Comparison of ENCODE assay signal across 16 cellular contexts in genomic region chr2:88667219-88667618, GRCh38. TPM values are rescaled to one million over a fixed set of nuclear protein-coding genes. Genes with fewer than 3 reads are reported as not detected.
A peak's percentile ranks its signal among the peaks of the same experiment; 100 is the strongest.
DNase-seq lines count a peak whose midpoint lies in the region; ATAC-seq and TF ChIP-seq lines count a peak whose summit lies in the region.
"Had no signal": no experiment of that assay in that cellular context is flagged by ENCODE, and none has a peak within 500 bp of the region (broad histone marks: within the 10 kb centered on the region; RNA-seq: fewer than 3 reads in every experiment).

No MANE protein-coding gene starts in this region.

- H3K9me3 ChIP-seq in HCT116 (ENCODE audit: control insufficient read depth in 1 of 2, insufficient read depth in 1 of 2, low read depth in 1 of 2, low read length in 2 of 2), result no peaks in the 10 kb centered on the region
- H3K9me3 ChIP-seq in OCI-LY1 (ENCODE audit: low read length), result no peaks in the 10 kb centered on the region
- H3K9me3 ChIP-seq: BLaER1 had no signal

- H3K4me1 ChIP-seq in HCT116 (ENCODE audit: control insufficient read depth in 1 of 2, insufficient read depth in 2 of 2, low read length in 2 of 2), result peaks cover 9 to 11% of the 10 kb centered on the region in 2 experiments
- H3K4me1 ChIP-seq in OCI-LY1 (ENCODE audit: insufficient read depth, low read length, severe bottlenecking), result no peaks in the 10 kb centered on the region
- H3K4me1 ChIP-seq: BLaER1 had no signal

- RAD21 ChIA-PET in HCT116 (lab: Charles Lee; ENCODE audit: low non-redundant PET in 1 of 2, low total read pairs in 2 of 2, uncharacterized antibody in 2 of 2, unreplicated experiment in 2 of 2), result no interaction called here

- no peaks in the 10 kb centered on the region for H4K20me1 ChIP-seq in HCT116 (ENCODE audit: insufficient read depth)
- H4K20me1 ChIP-seq in OCI-LY1 (ENCODE audit: insufficient read depth, low read length), result no peaks in the 10 kb centered on the region
- H4K20me1 ChIP-seq: BLaER1 had no signal

- DNase-seq in HCT116 (ENCODE audit: low read depth, low spot score), result no peak
- DNase-seq in central memory CD8-positive, alpha-beta T cell (ENCODE audit: low spot score in 2 of 2), result no peak
- DNase-seq in activated T-cell treated with anti-CD3 and anti-CD28 coated beads, Interleukin-2, amount 50 U/mL, for 4 hours, result no peak
- DNase-seq in anterior cingulate cortex (lab: John Stamatoyannopoulos, UW), result no peak
- no peak for DNase-seq in DMS 273 (lab: John Stamatoyannopoulos, UW; ENCODE audit: unreplicated experiment)
- DNase-seq: CD8-positive, alpha-beta memory T cell; DMS 273 treated with DMSO at 0.1 percent for 48 hours; H7; MV-4-11; NCI-H1417 treated with DMSO at 0.1 percent for 48 hours; NCI-H510A treated with DMSO at 0.1 percent for 48 hours; T-cell had no signal

- H3K4me1 Mint-ChIP-seq in central memory CD8-positive, alpha-beta T cell, result peaks cover 5% of the 10 kb centered on the region
- H3K4me1 Mint-ChIP-seq in activated T-cell treated with anti-CD3 and anti-CD28 coated beads, Interleukin-2, amount 50 U/mL, for 4 hours (ENCODE audit: low read depth), result peaks cover 3% of the 10 kb centered on the region
- H3K4me1 Mint-ChIP-seq: CD8-positive, alpha-beta memory T cell had no signal

- no peaks in the 10 kb centered on the region for H3F3A ChIP-seq in OCI-LY1 (ENCODE audit: insufficient read depth, low read length)

- H3K36me3 ChIP-seq in HCT116 (ENCODE audit: control insufficient read depth in 1 of 2, insufficient read depth in 2 of 2, low read length in 2 of 2), result no peaks in the 10 kb centered on the region
- H3K36me3 ChIP-seq in OCI-LY1 (ENCODE audit: insufficient read depth, low read length), result no peaks in the 10 kb centered on the region
- H3K36me3 ChIP-seq: BLaER1 had no signal

- no peak for TF ChIP-seq RAD21 in HCT116 (IDR thresholded peaks at IDR 0.05; ENCODE audit: low read depth)

- POLR2A ChIA-PET in HCT116 (lab: Charles Lee), result no interaction called here

- intact Hi-C loops in HCT116 (cut with micrococcal nuclease), result no loop called here

- no peaks in the 10 kb centered on the region for H3K27me3 Mint-ChIP-seq in central memory CD8-positive, alpha-beta T cell
- no peaks in the 10 kb centered on the region for H3K27me3 Mint-ChIP-seq in activated T-cell treated with anti-CD3 and anti-CD28 coated beads, Interleukin-2, amount 50 U/mL, for 4 hours (ENCODE audit: low read depth)
- H3K27me3 Mint-ChIP-seq: T-cell had no signal

- H3K79me2 ChIP-seq in HCT116 (ENCODE audit: insufficient read depth, low read length), result no peaks in the 10 kb centered on the region
- no peaks in the 10 kb centered on the region for H3K79me2 ChIP-seq in OCI-LY1 (ENCODE audit: insufficient read depth, low read length)

- H3K9me2 ChIP-seq in HCT116 (ENCODE audit: insufficient read depth), result no peaks in the 10 kb centered on the region
- no peaks in the 10 kb centered on the region for H3K9me2 ChIP-seq in OCI-LY1 (ENCODE audit: low read depth, low read length)

- CTCF ChIA-PET in HCT116 (lab: Charles Lee), result interaction anchor here (1.1 kb wide), 1 partner anchor 76 kb away, joined by 4 read pairs; no protein-coding TSS in a partner anchor

- 0 out of 6 replicates have a peak, but pooled peaks of 1 of the 3 experiments have one; percentile 6 for TF ChIP-seq CTCF in HCT116 (IDR thresholded peaks at IDR 0.05 in 2 of 3, conservative IDR thresholded peaks at IDR 0.05 in 1 of 3; ENCODE audit: borderline replicate concordance in 1 of 3, insufficient read depth in 1 of 3, low read depth in 2 of 3, low read length in 2 of 3)
- TF ChIP-seq CTCF in OCI-LY1 (IDR thresholded peaks at IDR 0.05; ENCODE audit: low read length), result peak; percentile 43

- H3K36me3 Mint-ChIP-seq in central memory CD8-positive, alpha-beta T cell (ENCODE audit: insufficient read depth), result no peaks in the 10 kb centered on the region
- H3K36me3 Mint-ChIP-seq in activated T-cell treated with anti-CD3 and anti-CD28 coated beads, Interleukin-2, amount 50 U/mL, for 4 hours (ENCODE audit: insufficient read depth), result no peaks in the 10 kb centered on the region
- H3K36me3 Mint-ChIP-seq: CD8-positive, alpha-beta memory T cell; T-cell had no signal

- peak overlapping the region; percentile 35 for H3K27ac Mint-ChIP-seq in central memory CD8-positive, alpha-beta T cell (ENCODE audit: low read depth)
- H3K27ac Mint-ChIP-seq: T-cell had no signal

- no peaks in the 10 kb centered on the region for H3K27me3 ChIP-seq in HCT116 (ENCODE audit: insufficient read depth, low read length)
- H3K27me3 ChIP-seq in OCI-LY1 (ENCODE audit: insufficient read depth, low read length), result no peaks in the 10 kb centered on the region; the same call in 1 of the 2 replicates
- H3K27me3 ChIP-seq: BLaER1 had no signal

- H3K9ac ChIP-seq in HCT116 (ENCODE audit: low read length) (no peak overlapping the region), OCI-LY1 (ENCODE audit: low read length) (no peak overlapping the region)
- H3K9ac ChIP-seq: BLaER1 had no signal

- H2AFZ ChIP-seq in HCT116 (ENCODE audit: low read depth, low read length, poor library complexity, severe bottlenecking), result no peak overlapping the region
- H2AFZ ChIP-seq in OCI-LY1 (ENCODE audit: low read length), result no peak overlapping the region

- peak overlapping the region; percentile 45; the same call in 1 of the 2 replicates for H3K4me2 ChIP-seq in HCT116 (ENCODE audit: low read length)
- no peak overlapping the region for H3K4me2 ChIP-seq in OCI-LY1 (ENCODE audit: low read length)
- H3K4me2 ChIP-seq: BLaER1 had no signal

- H3K4me3 ChIP-seq in HCT116 (replicated peaks in 1 of 2; ENCODE audit: low read depth in 1 of 2, low read length in 2 of 2), result no peak overlapping the region
- no peak overlapping the region for H3K4me3 ChIP-seq in OCI-LY1 (ENCODE audit: low read depth, low read length, poor library complexity, severe bottlenecking)
- H3K4me3 ChIP-seq: BLaER1 had no signal

- H3K9me3 Mint-ChIP-seq in central memory CD8-positive, alpha-beta T cell, result no peaks in the 10 kb centered on the region
- H3K9me3 Mint-ChIP-seq in activated T-cell treated with anti-CD3 and anti-CD28 coated beads, Interleukin-2, amount 50 U/mL, for 4 hours, result no peaks in the 10 kb centered on the region
- H3K9me3 Mint-ChIP-seq: CD8-positive, alpha-beta memory T cell; T-cell had no signal

- ATAC-seq in HCT116 (no peak), HG03565 (IDR thresholded peaks at IDR 0.05; ENCODE audit: unreplicated experiment) (no peak)
- no peak for ATAC-seq in central memory CD8-positive, alpha-beta T cell (replicated peaks; ENCODE audit: extremely low read depth, poor library complexity, severe bottlenecking)
- ATAC-seq in activated T-cell treated with anti-CD3 and anti-CD28 coated beads, Interleukin-2, amount 50 U/mL, for 4 hours, result no peak
- ATAC-seq: PC-3, T-cell had no signal

- H3K4me3 Mint-ChIP-seq in central memory CD8-positive, alpha-beta T cell, result no peak overlapping the region
- no peak overlapping the region for H3K4me3 Mint-ChIP-seq in activated T-cell treated with anti-CD3 and anti-CD28 coated beads, Interleukin-2, amount 50 U/mL, for 4 hours
- H3K4me3 Mint-ChIP-seq: CD8-positive, alpha-beta memory T cell; T-cell had no signal

- no peak for TF ChIP-seq POLR2A in HCT116 (IDR thresholded peaks at IDR 0.05; ENCODE audit: borderline replicate concordance, extremely low read depth, insufficient read depth, insufficient read length)

- H3K27ac ChIP-seq in HCT116 (ENCODE audit: low read depth, low read length) (no peak overlapping the region), OCI-LY1 (ENCODE audit: low read depth, low read length, poor library complexity, severe bottlenecking) (no peak overlapping the region)
- H3K27ac ChIP-seq: BLaER1 had no signal

- no TSS peak for BruUV-seq in HCT116 (replicated peaks; lab: Mats Ljungman, UMichigan)

TF ChIP-seq in HCT116, 20 proteins besides CTCF, POLR2A, EP300 and RAD21:
- TF ChIP-seq FOSL1 (IDR thresholded peaks at IDR 0.05; ENCODE audit: low read depth), result no peak
- TF ChIP-seq ATF3 (IDR thresholded peaks at IDR 0.05), result no peak
- TF ChIP-seq ZBTB33 (IDR thresholded peaks at IDR 0.05; ENCODE audit: extremely low read depth, insufficient replicate concordance, low read length), result no peak
- TF ChIP-seq CBX3 (IDR thresholded peaks at IDR 0.05; ENCODE audit: low read depth), result no peak

RNA-seq across cellular contexts. Expression of gene RPIA, which starts 24.3 kb away (rescaled TPM):
- 43.3 TPM for total RNA-seq in HCT116 (2021; ENCODE audit: unreplicated experiment)
- 24.7 and 29.7 TPM in 2 replicates for polyA plus RNA-seq in HCT116 (2012)
- 100 to 1,000 TPM in 1 of 3 donors, 10 to 100 TPM in 2; 89.1 to 109 (median 94.4) TPM for total RNA-seq in activated T-cell treated with anti-CD3 and anti-CD28 coated beads, Interleukin-2, amount 50 U/mL, for 4 hours

RNA-seq across cellular contexts. Expression of gene EIF2AK3, which starts 40.0 kb away (rescaled TPM):
- total RNA-seq in HCT116 (2021; ENCODE audit: unreplicated experiment), result 8.9 TPM
- 6.0 and 9.7 TPM in 2 replicates for polyA plus RNA-seq in HCT116 (2012)
- 10 to 100 TPM in 2 of 3 donors, 1 to 10 TPM in 1; 8.8 to 14.4 (median 14.3) TPM for total RNA-seq in activated T-cell treated with anti-CD3 and anti-CD28 coated beads, Interleukin-2, amount 50 U/mL, for 4 hours
